Comparison of ENCODE assay signal across 8 cellular contexts in genomic region chr20:44683263-44684046, GRCh38. TPM values are rescaled to one million over a fixed set of nuclear protein-coding genes. Genes with fewer than 3 reads are reported as not detected.
DNase-seq lines count a peak whose midpoint lies in the region; ATAC-seq and TF ChIP-seq lines count a peak whose summit lies in the region.

No MANE protein-coding gene starts in this region.

- no peaks in the 10 kb centered on the region for H3K36me3 Mint-ChIP-seq in activated naive CD8-positive, alpha-beta T cell treated with anti-CD3 and anti-CD28 coated beads for 36 hours

- no peak for ATAC-seq in HG02870 (IDR thresholded peaks at IDR 0.05; ENCODE audit: unreplicated experiment)
- no peak for ATAC-seq in HG03520 (IDR thresholded peaks at IDR 0.05; ENCODE audit: unreplicated experiment)

- H3K27ac ChIP-seq in SJCRH30 = no peak overlapping the region

- H3K9me3 Mint-ChIP-seq in activated naive CD8-positive, alpha-beta T cell treated with anti-CD3 and anti-CD28 coated beads for 36 hours = no peaks in the 10 kb centered on the region

- DNase-seq in KG1 (lab: John Stamatoyannopoulos, UW) (peak; percentile 2), SJCRH30 (peak; percentile 41 to 73), inferior parietal cortex (ENCODE audit: extremely low spot score) (peak; percentile 76)
- peak; percentile 65 for DNase-seq in activated naive CD8-positive, alpha-beta T cell treated with anti-CD3 and anti-CD28 coated beads for 36 hours
- DNase-seq in stimulated activated CD4-positive, alpha-beta T cell treated with anti-CD3 and anti-CD28 coated beads, TNF-alpha, amount 100 ng/mL, for 4 hours (ENCODE audit: low read depth in 3 of 3) = peak; percentile 5 to 50 (median 29)

- no peak overlapping the region for H3K4me3 ChIP-seq in SJCRH30

- H3K27me3 Mint-ChIP-seq in activated naive CD8-positive, alpha-beta T cell treated with anti-CD3 and anti-CD28 coated beads for 36 hours = no peaks in the 10 kb centered on the region

- peaks cover 14% of the 10 kb centered on the region; the same call in 1 of the 2 replicates for H3K27me3 ChIP-seq in SJCRH30

- peak; percentile 83 for TF ChIP-seq CTCF in GM12873 (IDR thresholded peaks at IDR 0.05; ENCODE audit: insufficient read depth, low read depth, low read length, missing control alignments)

- H3K4me1 ChIP-seq in SJCRH30 = no peaks in the 10 kb centered on the region

- H3K4me3 Mint-ChIP-seq in activated naive CD8-positive, alpha-beta T cell treated with anti-CD3 and anti-CD28 coated beads for 36 hours = no peak overlapping the region

- no peaks in the 10 kb centered on the region for H3K9me3 ChIP-seq in SJCRH30 (replicated peaks)

- H3K4me1 Mint-ChIP-seq in activated naive CD8-positive, alpha-beta T cell treated with anti-CD3 and anti-CD28 coated beads for 36 hours = peaks cover 11% of the 10 kb centered on the region

- no peaks in the 10 kb centered on the region for H3K36me3 ChIP-seq in SJCRH30

- no peak overlapping the region for H3K27ac Mint-ChIP-seq in activated naive CD8-positive, alpha-beta T cell treated with anti-CD3 and anti-CD28 coated beads for 36 hours

RNA-seq across cellular contexts. Expression of gene CCN5, which starts 31.7 kb away (rescaled TPM):
- not detected in 2 replicates for total RNA-seq in SJCRH30 (2014; rRNA removed; shearing (Covaris generic))
- not detected for total RNA-seq in activated naive CD8-positive, alpha-beta T cell treated with anti-CD3 and anti-CD28 coated beads for 36 hours

RNA-seq across cellular contexts. Expression of gene ADA, which starts 32.0 kb away (rescaled TPM):
- 17.9 and 19.0 TPM in 2 replicates for total RNA-seq in SJCRH30 (2014; rRNA removed; shearing (Covaris generic))
- 10 to 100 TPM; 25.6 to 27.0 TPM for total RNA-seq in activated naive CD8-positive, alpha-beta T cell treated with anti-CD3 and anti-CD28 coated beads for 36 hours

Comparison
In these comparisons a context has a peak if more than half of its experiments do, and no peak if none do; other contexts are left out.
1. DNase-seq: peak in every context shown above with its lines; median percentile 76 in inferior parietal cortex; 65 in activated naive CD8-positive, alpha-beta T cell treated with anti-CD3 and anti-CD28 coated beads for 36 hours; 57 in SJCRH30; 29 in stimulated activated CD4-positive, alpha-beta T cell treated with anti-CD3 and anti-CD28 coated beads, TNF-alpha, amount 100 ng/mL, for 4 hours; 2 in KG1.